8 cellular contexts compared by ENCODE assay signal in the genomic region with DNA sequence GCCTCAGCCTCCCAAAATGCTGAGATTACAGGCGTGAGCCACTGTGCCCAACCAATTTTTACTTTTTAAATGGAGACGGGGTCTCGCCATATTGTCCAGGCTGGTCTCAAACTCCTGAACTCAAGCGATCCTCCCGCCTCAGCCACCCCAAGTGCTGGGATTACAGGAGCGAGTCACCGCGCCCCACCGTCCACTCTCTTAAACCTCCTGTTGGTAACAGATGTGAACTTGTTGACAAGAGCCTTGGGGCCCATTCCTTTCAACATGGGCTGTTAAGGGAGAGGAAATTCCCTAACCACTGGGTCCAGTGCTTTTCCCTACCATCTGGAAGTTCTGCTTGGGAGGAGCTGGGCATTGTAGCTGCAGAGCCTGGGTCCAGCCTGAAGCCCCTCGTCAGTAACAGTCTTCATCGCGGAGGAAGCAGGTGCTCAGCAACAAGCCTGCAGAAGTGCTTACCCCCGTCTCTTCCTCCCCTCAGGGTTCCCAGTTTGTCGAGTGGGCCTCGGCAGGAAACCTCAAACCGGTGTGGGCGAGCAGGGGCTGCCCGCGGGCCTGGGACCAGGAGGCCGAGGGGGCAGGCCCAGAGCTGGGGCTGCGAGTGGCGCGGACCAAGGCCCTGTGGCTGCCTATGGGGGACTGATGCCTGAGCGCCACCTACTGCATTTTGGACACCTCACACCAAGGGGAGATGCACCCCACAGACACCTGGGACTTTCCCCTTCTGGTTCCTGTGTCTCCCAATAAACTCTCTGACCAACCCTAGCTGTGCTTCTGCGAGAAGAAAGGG. TPM values are rescaled to one million over a fixed set of nuclear protein-coding genes. Genes with fewer than 3 reads are reported as not detected.
A peak's percentile ranks its signal among the peaks of the same experiment; 100 is the strongest.
DNase-seq lines count a peak whose midpoint lies in the region; ATAC-seq and TF ChIP-seq lines count a peak whose summit lies in the region.

No MANE protein-coding gene starts in this region.

- H3K9me3 ChIP-seq in BE2C: no peaks in the 10 kb centered on the region
- no peaks in the 10 kb centered on the region for H3K9me3 ChIP-seq in neuronal stem cell (replicated peaks in 1 of 2; ENCODE audit: control insufficient read depth in 2 of 2, insufficient read depth in 1 of 2, low read depth in 1 of 2, low read length in 2 of 2)

- no peak overlapping the region for H2BK120ac ChIP-seq in neuronal stem cell (ENCODE audit: low read depth, low read length)

- H3K36me3 ChIP-seq in BE2C: no peaks in the 10 kb centered on the region; the same call in 1 of the 2 replicates
- peaks cover 8 to 44% of the 10 kb centered on the region in 2 donors for H3K36me3 ChIP-seq in neuronal stem cell (replicated peaks in 1 of 2; ENCODE audit: control insufficient read depth in 2 of 2, insufficient read depth in 2 of 2, low read length in 2 of 2)

- peaks cover 14% of the 10 kb centered on the region for H3K36me3 Mint-ChIP-seq in activated T-helper 17 cell treated with anti-CD3 and anti-CD28 coated beads, Interleukin-2, amount 50 U/mL, for 72 hours (ENCODE audit: low read depth)

- WGBS in neuronal stem cell (ENCODE audit: extremely low coverage in 2 of 2, insufficient read length in 2 of 2, insufficient replicate concordance in 1 of 2), 2 donors: no CpG with 5 or more reads among the region's 25 CpGs

- peak overlapping the region; percentile 84 for H2AK5ac ChIP-seq in neuronal stem cell (ENCODE audit: low read depth, low read length)

- DNase-seq in BE2C: no peak
- DNase-seq in LNCaP clone FGC (ENCODE audit: low read depth): no peak
- no peak for DNase-seq in neuronal stem cell (ENCODE audit: low spot score)
- no peak for DNase-seq in COR-L47 (lab: John Stamatoyannopoulos, UW)
- DNase-seq in medulla oblongata (ENCODE audit: extremely low spot score): no peak
- no peak for DNase-seq in cerebellar nuclear complex (lab: John Stamatoyannopoulos, UW)

- peaks cover 3% of the 10 kb centered on the region for H3K79me1 ChIP-seq in neuronal stem cell (ENCODE audit: low read depth, low read length)

- no peak overlapping the region for H3K4ac ChIP-seq in neuronal stem cell (ENCODE audit: low read length)

- no peaks in the 10 kb centered on the region for H3K27me3 Mint-ChIP-seq in activated T-helper 17 cell treated with anti-CD3 and anti-CD28 coated beads, Interleukin-2, amount 50 U/mL, for 72 hours

- H3K27ac Mint-ChIP-seq in activated T-helper 17 cell treated with anti-CD3 and anti-CD28 coated beads, Interleukin-2, amount 50 U/mL, for 72 hours: peak overlapping the region; percentile 97

- no peak overlapping the region for H4K8ac ChIP-seq in neuronal stem cell (ENCODE audit: low read depth, low read length)

- peak; percentile 21 for TF ChIP-seq CTCF in BE2C (IDR thresholded peaks at IDR 0.05; ENCODE audit: low read depth, low read length)
- 0 out of 2 replicates have a peak, but pooled peaks have one; percentile 6 for TF ChIP-seq CTCF in LNCaP clone FGC (IDR thresholded peaks at IDR 0.05; ENCODE audit: control insufficient read depth, extremely low read depth, insufficient read depth)

- peak; percentile 53 for ATAC-seq in GM19372 (IDR thresholded peaks at IDR 0.05; ENCODE audit: low read depth, unreplicated experiment)
- peak; percentile 74 for ATAC-seq in activated T-helper 17 cell treated with anti-CD3 and anti-CD28 coated beads, Interleukin-2, amount 50 U/mL, for 72 hours (replicated peaks)

- H2AFZ ChIP-seq in neuronal stem cell (ENCODE audit: low read length): no peak overlapping the region

- no peaks in the 10 kb centered on the region for H3K9me3 Mint-ChIP-seq in activated T-helper 17 cell treated with anti-CD3 and anti-CD28 coated beads, Interleukin-2, amount 50 U/mL, for 72 hours

- no peak overlapping the region for H3K23ac ChIP-seq in neuronal stem cell (ENCODE audit: low read depth, low read length, poor library complexity)

- peak overlapping the region; percentile 48 for H3K18ac ChIP-seq in neuronal stem cell (ENCODE audit: low read length)

- H3K27ac ChIP-seq in neuronal stem cell (replicated peaks; ENCODE audit: low read length): no peak overlapping the region

- H2BK12ac ChIP-seq in neuronal stem cell (ENCODE audit: low read length): no peak overlapping the region

- peak overlapping the region; percentile 85 for H3K4me3 Mint-ChIP-seq in activated T-helper 17 cell treated with anti-CD3 and anti-CD28 coated beads, Interleukin-2, amount 50 U/mL, for 72 hours

- no peak overlapping the region for H2BK15ac ChIP-seq in neuronal stem cell (ENCODE audit: low read length)

- H3K4me2 ChIP-seq in neuronal stem cell (ENCODE audit: insufficient read depth, low read length, poor library complexity, severe bottlenecking): no peak overlapping the region

- H3K4me1 Mint-ChIP-seq in activated T-helper 17 cell treated with anti-CD3 and anti-CD28 coated beads, Interleukin-2, amount 50 U/mL, for 72 hours: peaks cover 8% of the 10 kb centered on the region

- no peaks in the 10 kb centered on the region for H3K27me3 ChIP-seq in BE2C
- peaks cover 0 to 4% (median 0%) of the 10 kb centered on the region in 3 experiments for H3K27me3 ChIP-seq in neuronal stem cell (ENCODE audit: control insufficient read depth in 3 of 3, insufficient read depth in 3 of 3, low read depth in 1 of 3, low read length in 3 of 3)

- H2BK5ac ChIP-seq in neuronal stem cell (ENCODE audit: low read length): no peak overlapping the region

- H3K14ac ChIP-seq in neuronal stem cell (ENCODE audit: low read length): no peak overlapping the region

- H4K91ac ChIP-seq in neuronal stem cell (ENCODE audit: low read depth, low read length, poor library complexity): no peak overlapping the region

- H3K4me1 ChIP-seq in BE2C (no peaks in the 10 kb centered on the region), neuronal stem cell (ENCODE audit: control insufficient read depth in 2 of 2, insufficient read depth in 1 of 2, low read depth in 1 of 2, low read length in 2 of 2) (peaks cover 3 to 6% of the 10 kb centered on the region in 2 donors)

- no peak overlapping the region for H3K4me3 ChIP-seq in BE2C (ENCODE audit: low read depth, low read length)
- no peak overlapping the region for H3K4me3 ChIP-seq in LNCaP clone FGC (ENCODE audit: low read depth, low read length)
- H3K4me3 ChIP-seq in neuronal stem cell (ENCODE audit: low read length in 2 of 2): no peak overlapping the region

- H3K9ac ChIP-seq in neuronal stem cell (ENCODE audit: low read depth, low read length, poor library complexity): peak overlapping the region; percentile 21

RNA-seq across cellular contexts. Expression of a gene that starts 4.0 kb away (rescaled TPM):
- 1.7 TPM for polyA plus RNA-seq in BE2C (2012; ENCODE audit: insufficient read depth, insufficient read length, low read depth)
- total RNA-seq in activated T-helper 17 cell treated with anti-CD3 and anti-CD28 coated beads, Interleukin-2, amount 50 U/mL, for 72 hours: 10 to 100 TPM; 77.2 to 92.8 TPM
- 2.0 TPM for polyA plus RNA-seq in neuronal stem cell (2013, experiment 1 of 2)
- polyA plus RNA-seq in neuronal stem cell (2013, experiment 2 of 2): 2.1 TPM

RNA-seq across cellular contexts. Expression of a gene that starts 17.0 kb away (rescaled TPM):
- 20.3 TPM for polyA plus RNA-seq in BE2C (2012; ENCODE audit: insufficient read depth, insufficient read length, low read depth)
- 10 to 100 TPM; 15.5 to 39.1 TPM for total RNA-seq in activated T-helper 17 cell treated with anti-CD3 and anti-CD28 coated beads, Interleukin-2, amount 50 U/mL, for 72 hours
- polyA plus RNA-seq in neuronal stem cell (2013, experiment 1 of 2): 10.8 TPM
- polyA plus RNA-seq in neuronal stem cell (2013, experiment 2 of 2): 11.4 TPM

RNA-seq across cellular contexts. Expression of a gene that starts 17.4 kb away (rescaled TPM):
- 1,267 TPM for polyA plus RNA-seq in BE2C (2012; ENCODE audit: insufficient read depth, insufficient read length, low read depth)
- total RNA-seq in activated T-helper 17 cell treated with anti-CD3 and anti-CD28 coated beads, Interleukin-2, amount 50 U/mL, for 72 hours: 1,000 to 10,000 TPM; 3,905 to 4,763 TPM
- polyA plus RNA-seq in neuronal stem cell (2013, experiment 1 of 2): 6,856 TPM
- 6,819 TPM for polyA plus RNA-seq in neuronal stem cell (2013, experiment 2 of 2)

RNA-seq across cellular contexts. Expression of a gene that starts 18.4 kb away (rescaled TPM):
- 99.9 TPM for polyA plus RNA-seq in BE2C (2012; ENCODE audit: insufficient read depth, insufficient read length, low read depth)
- 100 to 1,000 TPM; 183 to 194 TPM for total RNA-seq in activated T-helper 17 cell treated with anti-CD3 and anti-CD28 coated beads, Interleukin-2, amount 50 U/mL, for 72 hours
- polyA plus RNA-seq in neuronal stem cell (2013, experiment 1 of 2): 94.4 TPM
- 94.2 TPM for polyA plus RNA-seq in neuronal stem cell (2013, experiment 2 of 2)

RNA-seq across cellular contexts. Expression of a gene that starts 26.2 kb away (rescaled TPM):
- 2,730 TPM for polyA plus RNA-seq in BE2C (2012; ENCODE audit: insufficient read depth, insufficient read length, low read depth)
- total RNA-seq in activated T-helper 17 cell treated with anti-CD3 and anti-CD28 coated beads, Interleukin-2, amount 50 U/mL, for 72 hours: 1,000 to 10,000 TPM; 2,381 to 3,085 TPM
- polyA plus RNA-seq in neuronal stem cell (2013, experiment 1 of 2): 5,708 TPM
- polyA plus RNA-seq in neuronal stem cell (2013, experiment 2 of 2): 5,584 TPM
